Comparison of ENCODE assay signal across 14 cellular contexts in the genomic region with DNA sequence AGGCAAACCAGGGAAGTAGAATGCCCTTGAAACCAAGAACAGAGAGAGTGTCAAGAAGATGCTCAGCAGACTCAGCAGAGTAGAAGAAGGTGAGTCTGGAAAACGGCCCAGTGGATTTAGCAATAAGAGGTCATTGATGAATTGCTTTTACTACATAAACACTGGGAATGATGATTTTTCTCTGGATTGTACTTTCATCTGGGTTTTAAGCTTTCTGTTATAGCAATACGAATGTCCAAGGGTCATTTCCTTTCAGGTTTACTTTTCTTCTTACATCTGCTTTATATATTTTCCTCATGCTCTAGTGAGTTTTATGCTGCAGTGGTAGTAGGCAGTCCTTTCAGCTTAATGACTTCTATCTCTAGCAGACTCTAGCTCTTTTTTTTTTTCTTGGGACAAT. TPM values are rescaled to one million over a fixed set of nuclear protein-coding genes. Genes with fewer than 3 reads are reported as not detected.
DNase-seq lines count a peak whose midpoint lies in the region; ATAC-seq and TF ChIP-seq lines count a peak whose summit lies in the region.
"Had no signal": no experiment of that assay in that cellular context is flagged by ENCODE, and none has a peak within 500 bp of the region (broad histone marks: within the 10 kb centered on the region; RNA-seq: fewer than 3 reads in every experiment).

No MANE protein-coding gene starts in this region.

- no peak for TF ChIP-seq CTCF in DOHH2 (IDR thresholded peaks at IDR 0.05; ENCODE audit: low read depth, low read length, poor library complexity, severe bottlenecking)
- no peak for TF ChIP-seq CTCF in OCI-LY7 (conservative IDR thresholded peaks at IDR 0.05; ENCODE audit: low read length)
- TF ChIP-seq CTCF in astrocyte of the spinal cord (IDR thresholded peaks at IDR 0.05; ENCODE audit: low read depth, low read length), result no peak

- H3K27me3 ChIP-seq in DOHH2 (ENCODE audit: control insufficient read depth, low read length), result no peaks in the 10 kb centered on the region

- H3K27ac Mint-ChIP-seq in memory B cell, result peak overlapping the region; percentile 2

- H3K36me3 ChIP-seq in DOHH2 (ENCODE audit: control insufficient read depth, low read length), result no peaks in the 10 kb centered on the region
- peaks cover 28% of the 10 kb centered on the region for H3K36me3 ChIP-seq in OCI-LY7 (ENCODE audit: insufficient read depth, low read length)
- H3K36me3 ChIP-seq: BLaER1 treated with 17β-estradiol and CSF1 and Interleukin-3, amounts not matched to agents 10 nM and 100 nM had no signal

- H4K20me1 ChIP-seq in DOHH2 (ENCODE audit: control insufficient read depth, insufficient read depth, low read depth, low read length) (no peaks in the 10 kb centered on the region), OCI-LY7 (ENCODE audit: insufficient read depth, low read length) (no peaks in the 10 kb centered on the region)
- H4K20me1 ChIP-seq: BLaER1 treated with 17β-estradiol and CSF1 and Interleukin-3, amounts not matched to agents 10 nM and 100 nM had no signal

- H3F3A ChIP-seq in DOHH2 (ENCODE audit: control insufficient read depth, insufficient read depth), result no peaks in the 10 kb centered on the region

- H3K9me3 ChIP-seq in DOHH2 (ENCODE audit: control insufficient read depth, insufficient read depth, low read length), result no peaks in the 10 kb centered on the region
- no peaks in the 10 kb centered on the region for H3K9me3 ChIP-seq in OCI-LY7 (ENCODE audit: low read length)
- H3K9me3 ChIP-seq: BLaER1 treated with 17β-estradiol and CSF1 and Interleukin-3, amounts not matched to agents 10 nM and 100 nM had no signal

- H3K79me2 ChIP-seq in DOHH2 (ENCODE audit: control insufficient read depth, low read length) (peaks cover 45% of the 10 kb centered on the region), OCI-LY7 (ENCODE audit: insufficient read depth, low read depth, low read length) (peaks cover 51% of the 10 kb centered on the region; the same call in 1 of the 2 replicates)

- H3K4me3 Mint-ChIP-seq in memory B cell, result no peak overlapping the region
- H3K4me3 Mint-ChIP-seq: CD4-positive, CD25-positive, alpha-beta regulatory T cell had no signal

- peaks cover 2% of the 10 kb centered on the region for H3K36me3 Mint-ChIP-seq in memory B cell
- H3K36me3 Mint-ChIP-seq: CD4-positive, CD25-positive, alpha-beta regulatory T cell had no signal

- H3K4me1 Mint-ChIP-seq in memory B cell, result peaks cover 27% of the 10 kb centered on the region
- H3K4me1 Mint-ChIP-seq: CD4-positive, CD25-positive, alpha-beta regulatory T cell had no signal

- intact Hi-C loops in OCI-LY7 (cut with micrococcal nuclease; ENCODE audit: unreplicated experiment), result no loop called here

- BruUV-seq in OCI-LY7 (replicated peaks; lab: Mats Ljungman, UMichigan), result no TSS peak

- no peak overlapping the region for H2AFZ ChIP-seq in OCI-LY7 (ENCODE audit: low read length)

- H3K4me3 ChIP-seq in DOHH2 (ENCODE audit: low read length) (no peak overlapping the region), OCI-LY7 (ENCODE audit: low read depth, low read length, poor library complexity, severe bottlenecking) (no peak overlapping the region), astrocyte of the spinal cord (ENCODE audit: low read depth, low read length) (no peak overlapping the region)
- H3K4me3 ChIP-seq: BLaER1 treated with 17β-estradiol and CSF1 and Interleukin-3, amounts not matched to agents 10 nM and 100 nM; GM12878 had no signal

- no peaks in the 10 kb centered on the region for H3K27me3 Mint-ChIP-seq in memory B cell

- CTCF ChIA-PET in OCI-LY7 (lab: Charles Lee; ENCODE audit: unreplicated experiment), result no interaction called here

- H3K9me3 Mint-ChIP-seq in memory B cell, result no peaks in the 10 kb centered on the region

- POLR2A ChIA-PET in OCI-LY7 (lab: Charles Lee), result interaction anchor here (0.6 to 4.0 kb wide), 6 partner anchors 10 to 116 kb away, joined by 3 to 17 read pairs (median 3); no protein-coding TSS in a partner anchor

- H3K4me2 ChIP-seq in DOHH2 (ENCODE audit: low read length) (peak overlapping the region; percentile 49), OCI-LY7 (ENCODE audit: low read length) (peak overlapping the region; percentile 27; the same call in 1 of the 2 replicates)
- H3K4me2 ChIP-seq: BLaER1 treated with 17β-estradiol and CSF1 and Interleukin-3, amounts not matched to agents 10 nM and 100 nM had no signal

- DNase-seq in OCI-LY7 (ENCODE audit: low spot score) (no peak), astrocyte of the spinal cord (ENCODE audit: low read depth, low spot score) (peak; percentile 12), memory B cell (ENCODE audit: low spot score in 2 of 2) (no peak), NCI-H748 treated with DMSO at 0.1 percent for 48 hours (lab: John Stamatoyannopoulos, UW) (no peak), NCI-H774 (lab: John Stamatoyannopoulos, UW) (no peak), HK-2 (ENCODE audit: unreplicated experiment) (no peak)
- DNase-seq: ACHN; CD4-positive, CD25-positive, alpha-beta regulatory T cell; DMS53; IMR-90 had no signal

- H3K27ac ChIP-seq in DOHH2 (ENCODE audit: low read depth, low read length) (no peak overlapping the region), OCI-LY7 (ENCODE audit: low read depth, low read length, poor library complexity, severe bottlenecking) (no peak overlapping the region)
- H3K27ac ChIP-seq: BLaER1 treated with 17β-estradiol and CSF1 and Interleukin-3, amounts not matched to agents 10 nM and 100 nM had no signal

- ATAC-seq in memory B cell (ENCODE audit: low read depth), result no peak
- ATAC-seq: GM12878, HCT116 had no signal

- no peaks in the 10 kb centered on the region for H3K9me2 ChIP-seq in DOHH2 (replicated peaks; ENCODE audit: control insufficient read depth, low read length)
- H3K9me2 ChIP-seq in OCI-LY7 (ENCODE audit: insufficient read depth, low read length), result no peaks in the 10 kb centered on the region

- in situ Hi-C loops in astrocyte of the spinal cord (cut with HindIII; ENCODE audit: low sequenced_read_pairs), result no loop called here

- H3K4me1 ChIP-seq in DOHH2 (ENCODE audit: control insufficient read depth, low read length), result peaks cover 59% of the 10 kb centered on the region
- peaks cover 43% of the 10 kb centered on the region for H3K4me1 ChIP-seq in OCI-LY7 (ENCODE audit: insufficient read depth, low read length, poor library complexity, severe bottlenecking)
- H3K4me1 ChIP-seq: BLaER1 treated with 17β-estradiol and CSF1 and Interleukin-3, amounts not matched to agents 10 nM and 100 nM had no signal

RNA-seq across cellular contexts. Expression of gene EML6, which starts 16.9 kb away (rescaled TPM):
- 298 and 367 TPM in 2 replicates for total RNA-seq in OCI-LY7 (2014; rRNA removed; shearing (Covaris generic))
- 310 and 338 TPM in 2 replicates for total RNA-seq in OCI-LY7 (2022)
